8 cellular contexts compared by ENCODE assay signal in genomic region chr4:142719854-142720541, GRCh38.
DNase-seq lines count a peak whose midpoint lies in the region; ATAC-seq and TF ChIP-seq lines count a peak whose summit lies in the region.

No MANE protein-coding gene starts in this region.

- CTCF ChIA-PET in activated CD4-positive, alpha-beta T cell treated with anti-CD3 and anti-CD28 coated beads, Interleukin-2, amount 10 ng/mL, durations not matched to agents 7 days and 5 days (lab: Charles Lee) = interaction anchor here (1.0 to 1.4 kb wide), 4 partner anchors 10 to 157 kb away, joined by 3 to 5 read pairs (median 3); no protein-coding TSS in a partner anchor

- H3K36me3 ChIP-seq in breast epithelium = no peaks in the 10 kb centered on the region

- peaks cover 21% of the 10 kb centered on the region for H3K9me3 Mint-ChIP-seq in activated CD4-positive, alpha-beta T cell treated with anti-CD3 and anti-CD28 coated beads, Interleukin-2, amount 10 ng/mL, durations not matched to agents 7 days and 5 days
- H3K9me3 Mint-ChIP-seq in nephron progenitor cell = no peaks in the 10 kb centered on the region

- TF ChIP-seq POLR2A in breast epithelium (IDR thresholded peaks at IDR 0.05) = no peak
- no peak for TF ChIP-seq POLR2A in lower leg skin (IDR thresholded peaks at IDR 0.05)

- peak overlapping the region; percentile 77 for H3K27ac Mint-ChIP-seq in activated CD4-positive, alpha-beta T cell treated with anti-CD3 and anti-CD28 coated beads, Interleukin-2, amount 10 ng/mL, durations not matched to agents 7 days and 5 days
- H3K27ac Mint-ChIP-seq in nephron progenitor cell = no peak overlapping the region

- H3K27me3 ChIP-seq in breast epithelium = no peaks in the 10 kb centered on the region

- intact Hi-C loops in breast epithelium (cut with DNase I; ENCODE audit: low total_unique reads) (no loop called here), lower leg skin (cut with DNase I; ENCODE audit: low total_unique reads) (loop anchor here (2.0 kb wide), 1 partner anchor 23 kb away; no protein-coding TSS in a partner anchor)

- no peak overlapping the region for H3K27ac ChIP-seq in breast epithelium

- ATAC-seq in HG03108 (IDR thresholded peaks at IDR 0.05; ENCODE audit: unreplicated experiment) = no peak
- ATAC-seq in HG02970 (IDR thresholded peaks at IDR 0.05; ENCODE audit: low FRiP score, unreplicated experiment) = no peak

- H3K4me1 Mint-ChIP-seq in activated CD4-positive, alpha-beta T cell treated with anti-CD3 and anti-CD28 coated beads, Interleukin-2, amount 10 ng/mL, durations not matched to agents 7 days and 5 days = peaks cover 26% of the 10 kb centered on the region
- no peaks in the 10 kb centered on the region for H3K4me1 Mint-ChIP-seq in nephron progenitor cell

- no peaks in the 10 kb centered on the region for H3K27me3 Mint-ChIP-seq in activated CD4-positive, alpha-beta T cell treated with anti-CD3 and anti-CD28 coated beads, Interleukin-2, amount 10 ng/mL, durations not matched to agents 7 days and 5 days
- H3K27me3 Mint-ChIP-seq in nephron progenitor cell (ENCODE audit: low read depth, poor library complexity) = peaks cover 4% of the 10 kb centered on the region

- H3K36me3 Mint-ChIP-seq in activated CD4-positive, alpha-beta T cell treated with anti-CD3 and anti-CD28 coated beads, Interleukin-2, amount 10 ng/mL, durations not matched to agents 7 days and 5 days (ENCODE audit: low read depth) = peaks cover 24% of the 10 kb centered on the region
- no peaks in the 10 kb centered on the region for H3K36me3 Mint-ChIP-seq in nephron progenitor cell (ENCODE audit: low read depth)

- no peak overlapping the region for H3K4me3 ChIP-seq in breast epithelium
- no peak overlapping the region for H3K4me3 ChIP-seq in lower leg skin (ENCODE audit: low read depth, poor library complexity, severe bottlenecking)

- no peaks in the 10 kb centered on the region for H3K4me1 ChIP-seq in breast epithelium

- peak in 2 of 3 donors; percentile 41 for TF ChIP-seq CTCF in breast epithelium (IDR thresholded peaks at IDR 0.05)
- peak; percentile 36 for TF ChIP-seq CTCF in nephron progenitor cell (IDR thresholded peaks at IDR 0.05)
- TF ChIP-seq CTCF in lower leg skin (IDR thresholded peaks at IDR 0.05) = no peak

- no peak overlapping the region for H3K4me3 Mint-ChIP-seq in activated CD4-positive, alpha-beta T cell treated with anti-CD3 and anti-CD28 coated beads, Interleukin-2, amount 10 ng/mL, durations not matched to agents 7 days and 5 days
- H3K4me3 Mint-ChIP-seq in nephron progenitor cell = no peak overlapping the region

- WGBS in lower leg skin, 2 donors = 52 to 63% methylated on average over 5 of the region's 5 CpGs

- no peaks in the 10 kb centered on the region for H3K9me3 ChIP-seq in breast epithelium

- POLR2A ChIA-PET in activated CD4-positive, alpha-beta T cell treated with anti-CD3 and anti-CD28 coated beads, Interleukin-2, amount 10 ng/mL, durations not matched to agents 7 days and 5 days (lab: Charles Lee) = no interaction called here

- DNase-seq in activated CD4-positive, alpha-beta T cell treated with anti-CD3 and anti-CD28 coated beads, Interleukin-2, amount 10 ng/mL, durations not matched to agents 7 days and 5 days = peak; percentile 24
- no peak for DNase-seq in activated CD4-positive, alpha-beta T cell treated with anti-CD3 and anti-CD28 coated beads, Interleukin-2, amount 50 U/mL, for 1 hour
- DNase-seq in LoVo (ENCODE audit: low spot score) (peak; percentile 41), breast epithelium (ENCODE audit: low spot score in 2 of 2) (no peak), nephron progenitor cell (no peak), lower leg skin (ENCODE audit: low spot score in 2 of 2) (no peak)

Comparison
In these comparisons a context has a peak if more than half of its experiments do, and no peak if none do; other contexts are left out.
1. DNase-seq: peak in activated CD4-positive, alpha-beta T cell treated with anti-CD3 and anti-CD28 coated beads, Interleukin-2, amount 10 ng/mL, durations not matched to agents 7 days and 5 days (single experiment) and LoVo (single experiment); none in activated CD4-positive, alpha-beta T cell treated with anti-CD3 and anti-CD28 coated beads, Interleukin-2, amount 50 U/mL, for 1 hour (single experiment), breast epithelium (0 of 2), nephron progenitor cell (single experiment) and lower leg skin (0 of 2).
2. CTCF ChIP-seq: peak in breast epithelium (2 of 3) and nephron progenitor cell (single experiment); none in lower leg skin (0 of 3).